Comparison of ENCODE assay signal across 2 cellular contexts in genomic region chr17:61345825-61346628, GRCh38.
A peak's percentile ranks its signal among the peaks of the same experiment; 100 is the strongest.
TF ChIP-seq lines count a peak whose summit lies in the region.

No MANE protein-coding gene starts in this region.

TF ChIP-seq in H1, 55 proteins besides CTCF, POLR2A, EP300 and RAD21:
- no peak for TF ChIP-seq JUND (IDR thresholded peaks at IDR 0.05; ENCODE audit: low read length)
- no peak for TF ChIP-seq E2F6 (IDR thresholded peaks at IDR 0.05)
- TF ChIP-seq CBX8 (IDR thresholded peaks at IDR 0.05; ENCODE audit: borderline replicate concordance, low read depth, low read length): no peak
- TF ChIP-seq TBP (IDR thresholded peaks at IDR 0.05; ENCODE audit: low read depth, low read length): no peak
- TF ChIP-seq BRCA1 (IDR thresholded peaks at IDR 0.05; ENCODE audit: low read depth, low read length): no peak

TF ChIP-seq in HepG2, 621 proteins besides CTCF, POLR2A, EP300 and RAD21:
- no peak for TF ChIP-seq NFE2L2 (IDR thresholded peaks at IDR 0.05; ENCODE audit: low read length)
- TF ChIP-seq ZNF367 (CRISPR knock-in tag; IDR thresholded peaks at IDR 0.05; ENCODE audit: borderline replicate concordance): no peak
- peak; percentile 82 for TF ChIP-seq ATF7 (IDR thresholded peaks at IDR 0.05)
- TF ChIP-seq ATF7 (CRISPR knock-in tag; IDR thresholded peaks at IDR 0.05): no peak
- TF ChIP-seq ZNF740 (CRISPR knock-in tag; IDR thresholded peaks at IDR 0.05): no peak
- no peak for TF ChIP-seq ARID5B (CRISPR knock-in tag; IDR thresholded peaks at IDR 0.05)
- peak; percentile 80 for TF ChIP-seq BCL6 (CRISPR knock-in tag; IDR thresholded peaks at IDR 0.05)
- no peak for TF ChIP-seq KAT7 (CRISPR knock-in tag; IDR thresholded peaks at IDR 0.05; ENCODE audit: borderline replicate concordance)
- TF ChIP-seq XBP1 (CRISPR knock-in tag; IDR thresholded peaks at IDR 0.05): no peak
- TF ChIP-seq ZNF737 (CRISPR knock-in tag; IDR thresholded peaks at IDR 0.05; ENCODE audit: borderline replicate concordance): no peak
- no peak for TF ChIP-seq HMGA1 (CRISPR knock-in tag; conservative IDR thresholded peaks at IDR 0.05)
- TF ChIP-seq DBP (CRISPR knock-in tag; IDR thresholded peaks at IDR 0.05; ENCODE audit: not compliant biosample characterization): no peak
- TF ChIP-seq ZNF629 (CRISPR knock-in tag; conservative IDR thresholded peaks at IDR 0.05): peak; percentile 62; the same call in 1 of the 2 replicates
- TF ChIP-seq RARA (CRISPR knock-in tag; IDR thresholded peaks at IDR 0.05): peak; percentile 71
- TF ChIP-seq ZNF768 (CRISPR knock-in tag; IDR thresholded peaks at IDR 0.05): no peak
- TF ChIP-seq ZFP36 (IDR thresholded peaks at IDR 0.05; ENCODE audit: borderline replicate concordance, low read depth, low read length, partially characterized antibody): no peak
TF ChIP-seq in HepG2: peak in this region for 4.
